8 cellular contexts compared by ENCODE assay signal in genomic region chr3:149621218-149622005, GRCh38. TPM values are rescaled to one million over a fixed set of nuclear protein-coding genes. Genes with fewer than 3 reads are reported as not detected.
DNase-seq lines count a peak whose midpoint lies in the region; ATAC-seq and TF ChIP-seq lines count a peak whose summit lies in the region.

No MANE protein-coding gene starts in this region.

- TF ChIP-seq CTCF in PC-3 (conservative IDR thresholded peaks at IDR 0.05; ENCODE audit: low read depth, low read length) (no peak), foreskin fibroblast (IDR thresholded peaks at IDR 0.05; ENCODE audit: low read depth, low read length) (no peak)

- CTCF ChIA-PET in PC-3 (lab: Charles Lee), result interaction anchor here (0.6 kb wide), 1 partner anchor 33 kb away, joined by 4 read pairs; no protein-coding TSS in a partner anchor

- H3K27me3 ChIP-seq in GM23248 (replicated peaks; ENCODE audit: insufficient read depth) (no peaks in the 10 kb centered on the region), PC-3 (ENCODE audit: low read length) (no peaks in the 10 kb centered on the region)

- peaks cover 66% of the 10 kb centered on the region for H3F3A ChIP-seq in GM23248 (ENCODE audit: insufficient read depth)
- H3F3A ChIP-seq in PC-3 (ENCODE audit: low read length, unreplicated experiment), result no peaks in the 10 kb centered on the region

- 35 to 37% methylated on average over 5 of the region's 5 CpGs for WGBS in GM23248 (ENCODE audit: low coverage in 1 of 2, low lambda C conversion rate in 2 of 2, missing lambda C conversion rate in 2 of 2), 2 experiments

- in situ Hi-C loops in GM23248 (cut with MboI), result no loop called here

- H3K4me2 ChIP-seq in GM23248 (ENCODE audit: unreplicated experiment) (peak overlapping the region; percentile 93), PC-3 (ENCODE audit: low read length) (peak overlapping the region; percentile 48)

- H3K4me3 ChIP-seq in GM23248 (peak overlapping the region; percentile 57), PC-3 (ENCODE audit: low read length) (no peak overlapping the region), foreskin fibroblast (ENCODE audit: low read depth in 1 of 2, low read length in 2 of 2) (no peak overlapping the region)

- intact Hi-C loops in PC-3 (cut with micrococcal nuclease), result no loop called here

- H3K9ac ChIP-seq in GM23248 (peak overlapping the region; percentile 75), PC-3 (ENCODE audit: low read length) (no peak overlapping the region)

- DNase-seq in ELR (ENCODE audit: low read depth), result peak; percentile 93
- DNase-seq in GM23248, result peak; percentile 92
- DNase-seq in PC-3, result peak; percentile 71
- peak; percentile 78 to 88 for DNase-seq in foreskin fibroblast
- DNase-seq in NCI-H345 treated with DMSO at 0.1 percent for 48 hours (lab: John Stamatoyannopoulos, UW; ENCODE audit: unreplicated experiment), result no peak
- no peak for DNase-seq in NCI-H2081 treated with DMSO at 0.1 percent for 48 hours (lab: John Stamatoyannopoulos, UW)
- DNase-seq in NCI-H2029 treated with DMSO at 0.1 percent for 48 hours (lab: John Stamatoyannopoulos, UW), result no peak

- peaks cover 89% of the 10 kb centered on the region for H3K79me2 ChIP-seq in GM23248 (ENCODE audit: insufficient read depth)
- H3K79me2 ChIP-seq in PC-3 (ENCODE audit: low read length), result peaks cover 97% of the 10 kb centered on the region

- H3K9me3 ChIP-seq in GM23248 (ENCODE audit: low read depth) (no peaks in the 10 kb centered on the region), PC-3 (ENCODE audit: low read length) (no peaks in the 10 kb centered on the region)

- H3K36me3 ChIP-seq in GM23248 (ENCODE audit: low read depth) (no peaks in the 10 kb centered on the region), PC-3 (ENCODE audit: low read depth, low read length) (peaks cover 18% of the 10 kb centered on the region; the same call in 1 of the 2 replicates)

- H3K9me2 ChIP-seq in GM23248 (ENCODE audit: insufficient read depth) (no peaks in the 10 kb centered on the region), PC-3 (replicated peaks; ENCODE audit: low read length) (no peaks in the 10 kb centered on the region)

- BruUV-seq in PC-3 (replicated peaks; lab: Mats Ljungman, UMichigan), result no TSS peak

- ATAC-seq in PC-3 (peak; percentile 80), HG03378 (IDR thresholded peaks at IDR 0.05; ENCODE audit: unreplicated experiment) (no peak)

- H3K27ac ChIP-seq in GM23248 (peak overlapping the region; percentile 97), PC-3 (ENCODE audit: low read length) (peak overlapping the region; percentile 60)

- H4K20me1 ChIP-seq in GM23248 (ENCODE audit: insufficient read depth) (no peaks in the 10 kb centered on the region; the same call in 1 of the 2 replicates), PC-3 (ENCODE audit: low read length) (peaks cover 37% of the 10 kb centered on the region)

- H3K4me1 ChIP-seq in GM23248 (ENCODE audit: insufficient read depth) (peaks cover 58% of the 10 kb centered on the region), PC-3 (ENCODE audit: insufficient read depth, low read length) (peaks cover 31% of the 10 kb centered on the region)

- POLR2A ChIA-PET in PC-3 (lab: Charles Lee; ENCODE audit: unreplicated experiment), result interaction anchor here (0.6 kb wide), 1 partner anchor 46 kb away, joined by 6 read pairs; no protein-coding TSS in a partner anchor

- H2AFZ ChIP-seq in GM23248 (no peak overlapping the region), PC-3 (ENCODE audit: low read length) (no peak overlapping the region)

RNA-seq across cellular contexts. Expression of gene WWTR1, which starts 36.4 kb away (rescaled TPM):
- total RNA-seq in GM23248 (2014; rRNA removed; shearing (Covaris generic)), result 53.3 and 57.4 TPM in 2 replicates
- 75.7 and 78.2 TPM in 2 replicates for polyA plus RNA-seq in GM23248 (2016; fragmentation: Nextera tagmentation; extraction: Ambion mirVana)
- 74.4 and 79.7 TPM in 2 replicates for total RNA-seq in PC-3 (2014; rRNA removed)

Comparison
In these comparisons a context has a peak if more than half of its experiments do, and no peak if none do; other contexts are left out.
1. DNase-seq: peak in ELR (single experiment), GM23248 (single experiment), PC-3 (single experiment) and foreskin fibroblast (2 of 2); none in NCI-H345 treated with DMSO at 0.1 percent for 48 hours (single experiment), NCI-H2081 treated with DMSO at 0.1 percent for 48 hours (single experiment) and NCI-H2029 treated with DMSO at 0.1 percent for 48 hours (single experiment).